In genomic region chr17:7215136-7215638, GRCh38 we compare ENCODE assay signal across 1 cellular context.
TF ChIP-seq lines count a peak whose summit lies in the region.

No MANE protein-coding gene starts in this region.

TF ChIP-seq in GM12878, 131 proteins besides CTCF, POLR2A, EP300 and RAD21:
- TF ChIP-seq ETV6 (conservative IDR thresholded peaks at IDR 0.05 in 1 of 2, IDR thresholded peaks at IDR 0.05 in 1 of 2; ENCODE audit: borderline replicate concordance in 1 of 2, low read depth in 1 of 2) (no peak), SP1 (IDR thresholded peaks at IDR 0.05; ENCODE audit: low read depth, low read length) (peak; percentile 11), HCFC1 (IDR thresholded peaks at IDR 0.05; ENCODE audit: low read length) (peak; percentile 99; the same call in 1 of the 2 replicates), CREB1 (IDR thresholded peaks at IDR 0.05; ENCODE audit: low read depth) (0 out of 2 replicates have a peak, but pooled peaks have one; percentile 36), RBBP5 (conservative IDR thresholded peaks at IDR 0.05) (no peak), ZZZ3 (IDR thresholded peaks at IDR 0.05; ENCODE audit: control insufficient read depth, insufficient read length, low read depth) (no peak), CREM (IDR thresholded peaks at IDR 0.05; ENCODE audit: low read depth) (peak; percentile 30; the same call in 1 of the 2 replicates), ATF3 (IDR thresholded peaks at IDR 0.05; ENCODE audit: borderline replicate concordance, extremely low read depth, low read depth, low read length) (0 out of 2 replicates have a peak, but pooled peaks have one; percentile 37), IKZF1 (conservative IDR thresholded peaks at IDR 0.05) (peak; percentile 12; the same call in 1 of the 2 replicates), TARDBP (IDR thresholded peaks at IDR 0.05; ENCODE audit: borderline replicate concordance) (peak; percentile 91), YY1 (IDR thresholded peaks at IDR 0.05; ENCODE audit: low read depth, low read length) (peak; percentile 6; the same call in 1 of the 2 replicates)
- TF ChIP-seq, protein P1, sequence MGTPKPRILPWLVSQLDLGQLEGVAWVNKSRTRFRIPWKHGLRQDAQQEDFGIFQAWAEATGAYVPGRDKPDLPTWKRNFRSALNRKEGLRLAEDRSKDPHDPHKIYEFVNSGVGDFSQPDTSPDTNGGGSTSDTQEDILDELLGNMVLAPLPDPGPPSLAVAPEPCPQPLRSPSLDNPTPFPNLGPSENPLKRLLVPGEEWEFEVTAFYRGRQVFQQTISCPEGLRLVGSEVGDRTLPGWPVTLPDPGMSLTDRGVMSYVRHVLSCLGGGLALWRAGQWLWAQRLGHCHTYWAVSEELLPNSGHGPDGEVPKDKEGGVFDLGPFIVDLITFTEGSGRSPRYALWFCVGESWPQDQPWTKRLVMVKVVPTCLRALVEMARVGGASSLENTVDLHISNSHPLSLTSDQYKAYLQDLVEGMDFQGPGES (IDR thresholded peaks at IDR 0.05), result 0 out of 2 replicates have a peak, but pooled peaks have one; percentile 15
